ENCODE assay signal across 1 cellular context in genomic region chr19:4388171-4389063, GRCh38.
TF ChIP-seq lines count a peak whose summit lies in the region.

No MANE protein-coding gene starts in this region.

TF ChIP-seq in IMR-90, 13 proteins besides CTCF, POLR2A, EP300 and RAD21 (continued from another document):
- no peak for TF ChIP-seq ELK1 (IDR thresholded peaks at IDR 0.05; ENCODE audit: borderline replicate concordance, low read depth, low read length)
- TF ChIP-seq NFE2L2 (IDR thresholded peaks at IDR 0.05; ENCODE audit: low read depth, low read length) = no peak
- no peak for TF ChIP-seq MAFK (IDR thresholded peaks at IDR 0.05; ENCODE audit: low read depth, low read length)
- TF ChIP-seq SMC3 (IDR thresholded peaks at IDR 0.05; ENCODE audit: low read depth, low read length) = no peak
- no peak for TF ChIP-seq CHD1 (IDR thresholded peaks at IDR 0.05; ENCODE audit: low read depth, low read length)
- no peak for TF ChIP-seq USF2 (IDR thresholded peaks at IDR 0.05; ENCODE audit: low read depth, low read length)
